Comparison of ENCODE assay signal across 22 cellular contexts in genomic region chr4:4755306-4755705, GRCh38.
DNase-seq lines count a peak whose midpoint lies in the region; ATAC-seq, FAIRE-seq and TF ChIP-seq lines count a peak whose summit lies in the region.
"Had no signal": no experiment of that assay in that cellular context is flagged by ENCODE, and none has a peak within 500 bp of the region (broad histone marks: within the 10 kb centered on the region; RNA-seq: fewer than 3 reads in every experiment).

No MANE protein-coding gene starts in this region.

- TF ChIP-seq EP300 in HepG2 (IDR thresholded peaks at IDR 0.05; ENCODE audit: low read depth in 2 of 2, low read length in 2 of 2) (no peak), HepG2 (CRISPR knock-in tag; IDR thresholded peaks at IDR 0.05; ENCODE audit: borderline replicate concordance) (no peak), upper lobe of left lung (IDR thresholded peaks at IDR 0.05) (no peak)

- H3K4me2 ChIP-seq in HepG2 (ENCODE audit: low read depth, low read length): no peak overlapping the region

- no peak overlapping the region for H2AFZ ChIP-seq in HepG2 (ENCODE audit: low read length)
- H2AFZ ChIP-seq: GM23248 had no signal

- DNase-seq in HepG2 (ENCODE audit: low spot score): no peak
- no peak for DNase-seq in right lobe of liver
- peak; percentile 69 for DNase-seq in NCI-H524 treated with DMSO at 0.1 percent for 48 hours (lab: John Stamatoyannopoulos, UW)
- peak; percentile 11 for DNase-seq in cerebellar cortex (ENCODE audit: low spot score)
- DNase-seq in upper lobe of right lung: peak; percentile 18
- no peak for DNase-seq in upper lobe of left lung
- DNase-seq in NCI-H1436 treated with DMSO at 0.1 percent for 48 hours (lab: John Stamatoyannopoulos, UW): no peak
- DNase-seq: DMS79 treated with DMSO at 0.1 percent for 48 hours, GM23248, HCEC 1CT, MG63, NCI-H1092, NCI-H1436, NCI-H1930, NCI-H226, NCI-H510A treated with DMSO at 0.1 percent for 48 hours, OCI-M1, SJCRH30 had no signal

- WGBS in HepG2 (ENCODE audit: low lambda C conversion rate): 89% methylated on average over 3 of the region's 3 CpGs
- 40% methylated on average over 1 of the region's 3 CpGs for WGBS in right lobe of liver (ENCODE audit: insufficient coverage, low coverage, low lambda C conversion rate, missing lambda C conversion rate)
- 80 to 89% methylated on average over 3 of the region's 3 CpGs for WGBS in upper lobe of left lung, 2 donors

- no TSS peak for BruUV-seq in HepG2 (replicated peaks; lab: Mats Ljungman, UMichigan)

- POLR2A ChIA-PET in HepG2 (lab: Yijun Ruan, JAX): interaction anchor here (1.1 kb wide), 1 partner anchor 62 kb away, joined by 5 read pairs; no protein-coding TSS in a partner anchor

- H4K20me1 ChIP-seq in HepG2 (ENCODE audit: insufficient read depth, low read length): no peaks in the 10 kb centered on the region

- H3K9me3 ChIP-seq in HepG2 (ENCODE audit: low read length): no peaks in the 10 kb centered on the region
- no peaks in the 10 kb centered on the region for H3K9me3 ChIP-seq in right lobe of liver
- H3K9me3 ChIP-seq in upper lobe of right lung: no peaks in the 10 kb centered on the region
- no peaks in the 10 kb centered on the region for H3K9me3 ChIP-seq in upper lobe of left lung
- H3K9me3 ChIP-seq: MG63, SJCRH30 had no signal

- CTCF ChIA-PET in HepG2 (lab: Yijun Ruan, JAX; ENCODE audit: low intra/inter-chr PET ratio, low total read pairs): no interaction called here

- H3K4me1 ChIP-seq in HepG2 (ENCODE audit: insufficient read depth, low read length) (peaks cover 38% of the 10 kb centered on the region), right lobe of liver (no peaks in the 10 kb centered on the region), upper lobe of right lung (no peaks in the 10 kb centered on the region), upper lobe of left lung (no peaks in the 10 kb centered on the region)
- H3K4me1 ChIP-seq: SJCRH30 had no signal

- H3K4me3 ChIP-seq in HepG2 (replicated peaks in 1 of 3; ENCODE audit: insufficient read depth in 1 of 3, low read depth in 2 of 3, low read length in 3 of 3) (no peak overlapping the region), right lobe of liver (no peak overlapping the region), upper lobe of right lung (no peak overlapping the region), upper lobe of left lung (no peak overlapping the region)
- H3K4me3 ChIP-seq: GM23248, MG63, SJCRH30 had no signal

- no peaks in the 10 kb centered on the region; a peak in 1 of 5 replicates for H3K27me3 ChIP-seq in HepG2 (ENCODE audit: control insufficient read depth in 1 of 2, insufficient read depth in 2 of 2, low read length in 2 of 2)
- no peaks in the 10 kb centered on the region for H3K27me3 ChIP-seq in right lobe of liver
- H3K27me3 ChIP-seq in upper lobe of right lung: no peaks in the 10 kb centered on the region
- H3K27me3 ChIP-seq in upper lobe of left lung: no peaks in the 10 kb centered on the region
- H3K27me3 ChIP-seq: MG63, SJCRH30 had no signal

- TF ChIP-seq CTCF in HepG2 (CRISPR knock-in tag; IDR thresholded peaks at IDR 0.05): no peak
- no peak for TF ChIP-seq CTCF in right lobe of liver (IDR thresholded peaks at IDR 0.05)
- no peak for TF ChIP-seq CTCF in upper lobe of right lung (IDR thresholded peaks at IDR 0.05)
- TF ChIP-seq CTCF in upper lobe of left lung (IDR thresholded peaks at IDR 0.05): no peak

- in situ Hi-C loops in HepG2 (cut with HindIII; ENCODE audit: extremely low pct_ligation_motif_present, low pct_unique_long_range_greater_than_20kb): no loop called here

- no peak for TF ChIP-seq RAD21 in HepG2 (CRISPR knock-in tag; IDR thresholded peaks at IDR 0.05)

- no peak for FAIRE-seq in HepG2 (lab: Jason Lieb, UNC)
- FAIRE-seq: GM12891, RCC 7860 had no signal

- H3K27ac ChIP-seq in HepG2 (ENCODE audit: extremely low read length, insufficient read depth, low read length) (no peak overlapping the region), right lobe of liver (no peak overlapping the region), upper lobe of right lung (no peak overlapping the region), upper lobe of left lung (no peak overlapping the region)
- H3K27ac ChIP-seq: 22Rv1, GM23248, SJCRH30 had no signal

- intact Hi-C loops in HepG2 (cut with micrococcal nuclease; ENCODE audit: unreplicated experiment): no loop called here
- intact Hi-C loops in right lobe of liver (cut with DNase I): no loop called here
- intact Hi-C loops in upper lobe of right lung (cut with DNase I): no loop called here

- H3K9ac ChIP-seq in HepG2 (ENCODE audit: insufficient read depth, low read depth, low read length): no peak overlapping the region
- H3K9ac ChIP-seq: GM23248 had no signal

- no peak for TF ChIP-seq POLR2A in HepG2 (IDR thresholded peaks at IDR 0.05; ENCODE audit: insufficient read depth in 1 of 2, low read depth in 2 of 2, low read length in 2 of 2)
- no peak for TF ChIP-seq POLR2A in right lobe of liver (IDR thresholded peaks at IDR 0.05)
- no peak for TF ChIP-seq POLR2A in upper lobe of left lung (IDR thresholded peaks at IDR 0.05)

- H3K36me3 ChIP-seq in HepG2 (replicated peaks in 1 of 2; ENCODE audit: control insufficient read depth in 1 of 2, insufficient read depth in 2 of 2, low read length in 2 of 2) (no peaks in the 10 kb centered on the region), right lobe of liver (no peaks in the 10 kb centered on the region), upper lobe of right lung (no peaks in the 10 kb centered on the region), upper lobe of left lung (no peaks in the 10 kb centered on the region)
- H3K36me3 ChIP-seq: MG63, SJCRH30 had no signal

- ATAC-seq in HepG2 (peak; percentile 34; the same call in 2 of the 3 replicates), right lobe of liver (no peak), upper lobe of right lung (no peak), upper lobe of left lung (ENCODE audit: low FRiP score in 2 of 2) (no peak), HG03342 (IDR thresholded peaks at IDR 0.05; ENCODE audit: unreplicated experiment) (no peak)

- H3K79me2 ChIP-seq in HepG2 (ENCODE audit: insufficient read depth, low read length): no peaks in the 10 kb centered on the region

TF ChIP-seq in HepG2, 621 proteins besides CTCF, POLR2A, EP300 and RAD21:
- TF ChIP-seq ISX (CRISPR knock-in tag; conservative IDR thresholded peaks at IDR 0.05): no peak
- TF ChIP-seq ZNF878 (CRISPR knock-in tag; IDR thresholded peaks at IDR 0.05): no peak
- no peak for TF ChIP-seq ZFAT (CRISPR knock-in tag; conservative IDR thresholded peaks at IDR 0.05)
- TF ChIP-seq, protein P1, sequence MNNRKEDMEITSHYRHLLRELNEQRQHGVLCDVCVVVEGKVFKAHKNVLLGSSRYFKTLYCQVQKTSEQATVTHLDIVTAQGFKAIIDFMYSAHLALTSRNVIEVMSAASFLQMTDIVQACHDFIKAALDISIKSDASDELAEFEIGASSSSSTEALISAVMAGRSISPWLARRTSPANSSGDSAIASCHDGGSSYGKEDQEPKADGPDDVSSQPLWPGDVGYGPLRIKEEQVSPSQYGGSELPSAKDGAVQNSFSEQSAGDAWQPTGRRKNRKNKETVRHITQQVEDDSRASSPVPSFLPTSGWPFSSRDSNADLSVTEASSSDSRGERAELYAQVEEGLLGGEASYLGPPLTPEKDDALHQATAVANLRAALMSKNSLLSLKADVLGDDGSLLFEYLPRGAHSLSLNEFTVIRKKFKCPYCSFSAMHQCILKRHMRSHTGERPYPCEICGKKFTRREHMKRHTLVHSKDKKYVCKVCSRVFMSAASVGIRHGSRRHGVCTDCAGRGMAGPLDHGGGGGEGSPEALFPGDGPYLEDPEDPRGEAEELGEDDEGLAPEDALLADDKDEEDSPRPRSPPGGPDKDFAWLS (CRISPR knock-in tag; IDR thresholded peaks at IDR 0.05; ENCODE audit: borderline replicate concordance): no peak
- TF ChIP-seq JUN (CRISPR knock-in tag; IDR thresholded peaks at IDR 0.05): no peak
- TF ChIP-seq ZNF12 (CRISPR knock-in tag; IDR thresholded peaks at IDR 0.05): no peak
- no peak for TF ChIP-seq TCF7 (IDR thresholded peaks at IDR 0.05; ENCODE audit: low read depth)
- TF ChIP-seq ZNF674 (CRISPR knock-in tag; IDR thresholded peaks at IDR 0.05; ENCODE audit: low read depth): no peak
- TF ChIP-seq, protein P2, sequence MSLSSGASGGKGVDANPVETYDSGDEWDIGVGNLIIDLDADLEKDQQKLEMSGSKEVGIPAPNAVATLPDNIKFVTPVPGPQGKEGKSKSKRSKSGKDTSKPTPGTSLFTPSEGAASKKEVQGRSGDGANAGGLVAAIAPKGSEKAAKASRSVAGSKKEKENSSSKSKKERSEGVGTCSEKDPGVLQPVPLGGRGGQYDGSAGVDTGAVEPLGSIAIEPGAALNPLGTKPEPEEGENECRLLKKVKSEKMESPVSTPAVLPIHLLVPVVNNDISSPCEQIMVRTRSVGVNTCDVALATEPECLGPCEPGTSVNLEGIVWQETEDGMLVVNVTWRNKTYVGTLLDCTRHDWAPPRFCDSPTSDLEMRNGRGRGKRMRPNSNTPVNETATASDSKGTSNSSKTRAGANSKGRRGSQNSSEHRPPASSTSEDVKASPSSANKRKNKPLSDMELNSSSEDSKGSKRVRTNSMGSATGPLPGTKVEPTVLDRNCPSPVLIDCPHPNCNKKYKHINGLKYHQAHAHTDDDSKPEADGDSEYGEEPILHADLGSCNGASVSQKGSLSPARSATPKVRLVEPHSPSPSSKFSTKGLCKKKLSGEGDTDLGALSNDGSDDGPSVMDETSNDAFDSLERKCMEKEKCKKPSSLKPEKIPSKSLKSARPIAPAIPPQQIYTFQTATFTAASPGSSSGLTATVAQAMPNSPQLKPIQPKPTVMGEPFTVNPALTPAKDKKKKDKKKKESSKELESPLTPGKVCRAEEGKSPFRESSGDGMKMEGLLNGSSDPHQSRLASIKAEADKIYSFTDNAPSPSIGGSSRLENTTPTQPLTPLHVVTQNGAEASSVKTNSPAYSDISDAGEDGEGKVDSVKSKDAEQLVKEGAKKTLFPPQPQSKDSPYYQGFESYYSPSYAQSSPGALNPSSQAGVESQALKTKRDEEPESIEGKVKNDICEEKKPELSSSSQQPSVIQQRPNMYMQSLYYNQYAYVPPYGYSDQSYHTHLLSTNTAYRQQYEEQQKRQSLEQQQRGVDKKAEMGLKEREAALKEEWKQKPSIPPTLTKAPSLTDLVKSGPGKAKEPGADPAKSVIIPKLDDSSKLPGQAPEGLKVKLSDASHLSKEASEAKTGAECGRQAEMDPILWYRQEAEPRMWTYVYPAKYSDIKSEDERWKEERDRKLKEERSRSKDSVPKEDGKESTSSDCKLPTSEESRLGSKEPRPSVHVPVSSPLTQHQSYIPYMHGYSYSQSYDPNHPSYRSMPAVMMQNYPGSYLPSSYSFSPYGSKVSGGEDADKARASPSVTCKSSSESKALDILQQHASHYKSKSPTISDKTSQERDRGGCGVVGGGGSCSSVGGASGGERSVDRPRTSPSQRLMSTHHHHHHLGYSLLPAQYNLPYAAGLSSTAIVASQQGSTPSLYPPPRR (CRISPR knock-in tag; IDR thresholded peaks at IDR 0.05; ENCODE audit: borderline replicate concordance): no peak
- no peak for TF ChIP-seq NONO (IDR thresholded peaks at IDR 0.05)
- TF ChIP-seq NONO (CRISPR knock-in tag; conservative IDR thresholded peaks at IDR 0.05): no peak
- no peak for TF ChIP-seq ZNF629 (CRISPR knock-in tag; conservative IDR thresholded peaks at IDR 0.05)
TF ChIP-seq in HepG2: peak in this region for 0.

Comparison
In these comparisons a context has a peak if more than half of its experiments do, and no peak if none do; other contexts are left out.
1. DNase-seq: peak in NCI-H524 treated with DMSO at 0.1 percent for 48 hours (single experiment), cerebellar cortex (single experiment) and upper lobe of right lung (single experiment); none in HepG2 (single experiment), right lobe of liver (0 of 3), upper lobe of left lung (0 of 2) and NCI-H1436 treated with DMSO at 0.1 percent for 48 hours (single experiment).